In genomic region chr13:87919956-87920355, GRCh38 we compare ENCODE assay signal across 20 cellular contexts.
DNase-seq lines count a peak whose midpoint lies in the region; ATAC-seq and TF ChIP-seq lines count a peak whose summit lies in the region.
"Had no signal": no experiment of that assay in that cellular context is flagged by ENCODE, and none has a peak within 500 bp of the region (broad histone marks: within the 10 kb centered on the region; RNA-seq: fewer than 3 reads in every experiment).

No MANE protein-coding gene starts in this region.

- H3K4me1 ChIP-seq in GM23338 (ENCODE audit: insufficient read depth) = no peaks in the 10 kb centered on the region
- no peaks in the 10 kb centered on the region for H3K4me1 ChIP-seq in Karpas-422 (ENCODE audit: low read length)
- no peaks in the 10 kb centered on the region for H3K4me1 ChIP-seq in mesendoderm (ENCODE audit: control insufficient read depth, low read depth, low read length)
- H3K4me1 ChIP-seq: BLaER1, Caco-2, HAP-1 had no signal

- H3K27me3 ChIP-seq in GM23338 (ENCODE audit: insufficient read depth) = no peaks in the 10 kb centered on the region
- H3K27me3 ChIP-seq in Karpas-422 (ENCODE audit: low read length) = no peaks in the 10 kb centered on the region
- no peaks in the 10 kb centered on the region for H3K27me3 ChIP-seq in mesendoderm (ENCODE audit: insufficient read depth, low read length, poor library complexity)
- H3K27me3 ChIP-seq: BLaER1 had no signal

- H3K9ac ChIP-seq in Karpas-422 (ENCODE audit: low read length) = no peak overlapping the region
- no peak overlapping the region for H3K9ac ChIP-seq in mesendoderm (ENCODE audit: low read length)
- H3K9ac ChIP-seq: BLaER1, GM23248 had no signal

- H3F3A ChIP-seq in GM23338 (replicated peaks; ENCODE audit: low read depth) = no peaks in the 10 kb centered on the region

- no peak overlapping the region for H2BK15ac ChIP-seq in mesendoderm (replicated peaks; ENCODE audit: low read depth)

- H2AK5ac ChIP-seq in mesendoderm (ENCODE audit: low read length) = no peak overlapping the region

- H4K20me1 ChIP-seq in GM23338 (replicated peaks; ENCODE audit: insufficient read depth) (no peaks in the 10 kb centered on the region), Karpas-422 (ENCODE audit: insufficient read depth, low read depth, low read length) (no peaks in the 10 kb centered on the region)
- H4K20me1 ChIP-seq: BLaER1 had no signal

- no peak for TF ChIP-seq CTCF in GM23338 (conservative IDR thresholded peaks at IDR 0.05; ENCODE audit: low read depth in 2 of 2)

- ATAC-seq in GM23338 = peak; percentile 73
- ATAC-seq in HG03460 (IDR thresholded peaks at IDR 0.05; ENCODE audit: unreplicated experiment) = no peak
- ATAC-seq in naive thymus-derived CD8-positive, alpha-beta T cell = no peak
- ATAC-seq: CD8-positive, alpha-beta T cell had no signal

- no peak overlapping the region for H3K4ac ChIP-seq in mesendoderm (ENCODE audit: low read depth, low read length)

- H3K36me3 ChIP-seq in GM23338 (ENCODE audit: insufficient read depth) = no peaks in the 10 kb centered on the region
- H3K36me3 ChIP-seq in Karpas-422 (ENCODE audit: insufficient read depth, low read length) = no peaks in the 10 kb centered on the region
- no peaks in the 10 kb centered on the region for H3K36me3 ChIP-seq in mesendoderm (ENCODE audit: control insufficient read depth, insufficient read depth, low read length)
- H3K36me3 ChIP-seq: BLaER1, HAP-1 had no signal

- no peak overlapping the region for H3K23ac ChIP-seq in mesendoderm (ENCODE audit: low read length)

- no peak overlapping the region for H4K5ac ChIP-seq in mesendoderm (ENCODE audit: low read length)

- no peak overlapping the region for H2BK5ac ChIP-seq in mesendoderm (ENCODE audit: low read length)

- H3K27ac ChIP-seq in GM23338 (ENCODE audit: low read depth) = no peak overlapping the region
- H3K27ac ChIP-seq in Karpas-422 (ENCODE audit: low read length) = no peak overlapping the region
- H3K27ac ChIP-seq in mesendoderm (ENCODE audit: low read depth, low read length) = no peak overlapping the region
- H3K27ac ChIP-seq: 22Rv1, BLaER1, C4-2B, GM23248 had no signal

- H3K4me3 Mint-ChIP-seq in GM23338 = no peak overlapping the region
- H3K4me3 Mint-ChIP-seq in naive thymus-derived CD8-positive, alpha-beta T cell = no peak overlapping the region
- H3K4me3 Mint-ChIP-seq: B cell; CD4-positive, CD25-positive, alpha-beta regulatory T cell; CD8-positive, alpha-beta T cell; HFFc6 had no signal

- no peaks in the 10 kb centered on the region for H3K79me2 ChIP-seq in GM23338 (replicated peaks; ENCODE audit: insufficient read depth)
- H3K79me2 ChIP-seq in Karpas-422 (ENCODE audit: low read length) = no peaks in the 10 kb centered on the region
- H3K79me2 ChIP-seq in mesendoderm (ENCODE audit: control insufficient read depth, insufficient read depth, low read length) = no peaks in the 10 kb centered on the region

- DNase-seq in GM23338 (ENCODE audit: low spot score) (peak; percentile 4), Karpas-422 (no peak), OCI-M1 (lab: John Stamatoyannopoulos, UW) (peak; percentile 49), mesendoderm (peak; percentile 2), NCI-H128 (lab: John Stamatoyannopoulos, UW; ENCODE audit: unreplicated experiment) (no peak)
- no peak for DNase-seq in stimulated activated CD4-positive, alpha-beta T cell treated with anti-CD3 and anti-CD28 coated beads, Interleukin-2, amount 100 ng/mL, for 48 hours
- DNase-seq in naive thymus-derived CD8-positive, alpha-beta T cell = no peak
- DNase-seq: Caco-2; CD4-positive, CD25-positive, alpha-beta regulatory T cell; CD8-positive, alpha-beta T cell; DMS153; DND-41; GM23248; HFFc6 had no signal

- no peak overlapping the region for H3K4me2 ChIP-seq in GM23338
- H3K4me2 ChIP-seq in Karpas-422 (ENCODE audit: low read depth, low read length, poor library complexity, severe bottlenecking) = no peak overlapping the region
- no peak overlapping the region for H3K4me2 ChIP-seq in mesendoderm (ENCODE audit: low read length)
- H3K4me2 ChIP-seq: BLaER1 had no signal

- no peak overlapping the region for H3K56ac ChIP-seq in mesendoderm (ENCODE audit: low read length)

- H4K8ac ChIP-seq in mesendoderm (ENCODE audit: low read depth, low read length) = no peak overlapping the region

- H3K4me1 Mint-ChIP-seq in GM23338 = peaks cover 8% of the 10 kb centered on the region
- H3K4me1 Mint-ChIP-seq in naive thymus-derived CD8-positive, alpha-beta T cell = no peaks in the 10 kb centered on the region
- H3K4me1 Mint-ChIP-seq: B cell; CD4-positive, CD25-positive, alpha-beta regulatory T cell had no signal

- no peaks in the 10 kb centered on the region for H3K27me3 Mint-ChIP-seq in GM23338 (ENCODE audit: insufficient read depth, low read depth, poor library complexity)
- H3K27me3 Mint-ChIP-seq in naive thymus-derived CD8-positive, alpha-beta T cell = no peaks in the 10 kb centered on the region
- H3K27me3 Mint-ChIP-seq: B cell; CD4-positive, CD25-positive, alpha-beta regulatory T cell had no signal

- no peak overlapping the region for H3K27ac Mint-ChIP-seq in GM23338
- no peak overlapping the region for H3K27ac Mint-ChIP-seq in naive thymus-derived CD8-positive, alpha-beta T cell
- H3K27ac Mint-ChIP-seq: B cell; CD4-positive, CD25-positive, alpha-beta regulatory T cell; CD8-positive, alpha-beta T cell; HFFc6 had no signal

- H2BK120ac ChIP-seq in mesendoderm (ENCODE audit: low read depth, low read length) = no peak overlapping the region

- no peaks in the 10 kb centered on the region for H3K36me3 Mint-ChIP-seq in GM23338 (ENCODE audit: low read depth)
- H3K36me3 Mint-ChIP-seq in naive thymus-derived CD8-positive, alpha-beta T cell = no peaks in the 10 kb centered on the region
- H3K36me3 Mint-ChIP-seq: CD8-positive, alpha-beta T cell had no signal

- H3K9me3 ChIP-seq in Karpas-422 (ENCODE audit: low read length) = no peaks in the 10 kb centered on the region
- H3K9me3 ChIP-seq: BLaER1, Caco-2, HAP-1 had no signal

- no peaks in the 10 kb centered on the region for H3K79me1 ChIP-seq in mesendoderm (ENCODE audit: low read length)

- H3K9me2 ChIP-seq in GM23338 (ENCODE audit: insufficient read depth) = no peaks in the 10 kb centered on the region
- no peaks in the 10 kb centered on the region for H3K9me2 ChIP-seq in Karpas-422 (replicated peaks; ENCODE audit: insufficient read depth, low read length)

- H3K18ac ChIP-seq in mesendoderm (ENCODE audit: low read length) = no peak overlapping the region

- H2AFZ ChIP-seq in GM23338 (no peak overlapping the region), Karpas-422 (ENCODE audit: low read length) (peak overlapping the region; percentile 46; the same call in 1 of the 2 replicates)
- H2AFZ ChIP-seq: GM23248 had no signal

- POLR2A ChIA-PET in naive thymus-derived CD8-positive, alpha-beta T cell (lab: Charles Lee) = no interaction called here

- no peak overlapping the region for H3K4me3 ChIP-seq in GM23338
- H3K4me3 ChIP-seq in Karpas-422 (ENCODE audit: low read length) = no peak overlapping the region
- H3K4me3 ChIP-seq in mesendoderm (ENCODE audit: low read length) = no peak overlapping the region
- H3K4me3 ChIP-seq: BLaER1, GM23248, HAP-1 had no signal

- no peaks in the 10 kb centered on the region for H3K9me3 Mint-ChIP-seq in GM23338
- H3K9me3 Mint-ChIP-seq in naive thymus-derived CD8-positive, alpha-beta T cell = peaks cover 0 to 22% (median 4%) of the 10 kb centered on the region in 9 donors

TF ChIP-seq in GM23338, 12 proteins besides CTCF, POLR2A, EP300 and RAD21 (continues in another document):
- no peak for TF ChIP-seq EZH2phosphoT487 (IDR thresholded peaks at IDR 0.05; ENCODE audit: unreplicated experiment)

Comparison
In these comparisons a context has a peak if more than half of its experiments do, and no peak if none do; other contexts are left out.
1. DNase-seq: peak in GM23338 (single experiment), OCI-M1 (single experiment) and mesendoderm (single experiment); none in Karpas-422 (single experiment), NCI-H128 (single experiment), stimulated activated CD4-positive, alpha-beta T cell treated with anti-CD3 and anti-CD28 coated beads, Interleukin-2, amount 100 ng/mL, for 48 hours (0 of 2) and naive thymus-derived CD8-positive, alpha-beta T cell (0 of 10).